19 cellular contexts compared by ENCODE assay signal in the genomic region with DNA sequence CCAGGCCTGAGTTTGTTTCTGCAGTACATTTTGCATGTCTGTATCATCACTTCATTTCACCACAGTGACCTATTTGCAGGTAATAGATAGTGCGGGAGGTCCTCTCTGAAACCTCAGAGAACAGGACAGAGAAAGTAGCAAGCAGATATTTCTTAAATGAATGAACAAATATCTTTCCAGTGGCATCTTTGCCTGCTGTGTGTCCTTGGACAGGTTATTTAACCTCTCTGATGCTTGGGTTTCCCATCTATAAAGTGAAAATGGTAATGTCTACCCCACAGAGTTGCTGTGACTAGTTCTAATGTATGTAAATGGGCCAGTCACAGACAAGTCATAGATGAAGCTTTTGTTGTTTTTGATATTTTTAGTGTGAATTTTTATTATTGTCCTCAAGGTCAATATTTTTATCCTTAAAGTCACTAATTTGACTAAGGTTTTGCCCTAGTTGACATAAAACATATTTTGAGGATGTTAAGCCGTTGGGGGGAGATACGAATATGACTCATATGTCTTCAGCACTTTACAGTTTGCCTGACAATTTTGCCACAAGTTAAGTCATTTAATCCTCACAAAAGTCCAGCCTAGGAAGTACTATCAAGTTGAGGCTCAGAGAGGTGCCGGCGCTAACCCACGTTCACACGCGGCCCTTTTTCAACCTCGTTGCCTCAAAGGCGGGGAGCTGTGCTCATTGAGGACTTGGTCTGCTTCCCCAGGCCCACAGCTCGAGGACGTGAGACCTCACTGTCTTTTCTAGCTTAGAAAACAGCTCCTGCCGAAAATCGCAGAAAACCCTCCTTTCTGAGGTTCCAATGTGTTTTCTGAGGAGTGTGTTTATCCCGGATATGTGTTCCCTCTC.
DNase-seq lines count a peak whose midpoint lies in the region; ATAC-seq and TF ChIP-seq lines count a peak whose summit lies in the region.
"Had no signal": no experiment of that assay in that cellular context is flagged by ENCODE, and none has a peak within 500 bp of the region (broad histone marks: within the 10 kb centered on the region; RNA-seq: fewer than 3 reads in every experiment).

No MANE protein-coding gene starts in this region.

- peak overlapping the region; percentile 39; the same call in 1 of the 2 replicates for H3K9ac ChIP-seq in OCI-LY3 (ENCODE audit: low read length)

- POLR2A ChIA-PET in HEK293T (lab: Yijun Ruan, JAX), result no interaction called here

- 66% methylated on average over 15 of the region's 15 CpGs for WGBS in hepatocyte (ENCODE audit: low lambda C conversion rate, missing lambda C conversion rate)

- H2AFZ ChIP-seq in ACC112 (ENCODE audit: low read length, unreplicated experiment) (peak overlapping the region; percentile 84), OCI-LY3 (ENCODE audit: low read depth, low read length) (0 out of 2 replicates have a peak overlapping the region, but pooled peaks have one; percentile 11), hepatocyte (no peak overlapping the region)

- H3K27ac ChIP-seq in ACC112 (ENCODE audit: low read depth, low read length) (no peak overlapping the region), OCI-LY3 (ENCODE audit: low read length) (peak overlapping the region; percentile 4; the same call in 1 of the 2 replicates), hepatocyte (no peak overlapping the region)
- H3K27ac ChIP-seq: C4-2B, cardiac muscle cell, esophagus squamous epithelium, neutrophil had no signal

- no peak overlapping the region for H3K27ac Mint-ChIP-seq in effector memory CD8-positive, alpha-beta T cell
- H3K27ac Mint-ChIP-seq: activated CD4-positive, alpha-beta T cell treated with anti-CD3 and anti-CD28 coated beads, Interleukin-2, amount 10 ng/mL, durations not matched to agents 7 days and 5 days had no signal

- no peak for ATAC-seq in HG03354 (IDR thresholded peaks at IDR 0.05; ENCODE audit: poor library complexity, severe bottlenecking, unreplicated experiment)
- no peak for ATAC-seq in effector memory CD8-positive, alpha-beta T cell (replicated peaks)
- ATAC-seq: left lobe of liver, mucosa of descending colon, Right ventricle myocardium inferior had no signal

- peaks cover 0 to 3% of the 10 kb centered on the region in 2 donors for H3K4me1 Mint-ChIP-seq in effector memory CD8-positive, alpha-beta T cell (ENCODE audit: low read depth in 2 of 2)

- no peaks in the 10 kb centered on the region for H3K9me2 ChIP-seq in hepatocyte (replicated peaks; ENCODE audit: insufficient read depth)

- H3K9me3 ChIP-seq in OCI-LY3 (ENCODE audit: insufficient read depth, low read length) (no peaks in the 10 kb centered on the region), hepatocyte (ENCODE audit: low read depth) (no peaks in the 10 kb centered on the region)
- H3K9me3 ChIP-seq: esophagus squamous epithelium, mucosa of descending colon, neutrophil had no signal

- H3K27me3 ChIP-seq in ACC112 (ENCODE audit: insufficient read depth, low read length) (no peaks in the 10 kb centered on the region), OCI-LY3 (ENCODE audit: low read depth, low read length) (no peaks in the 10 kb centered on the region), hepatocyte (no peaks in the 10 kb centered on the region)
- H3K27me3 ChIP-seq: cardiac muscle cell, esophagus squamous epithelium, neutrophil had no signal

- no peaks in the 10 kb centered on the region; the same call in 1 of the 2 replicates for H4K20me1 ChIP-seq in OCI-LY3 (ENCODE audit: insufficient read depth, low read length)
- no peaks in the 10 kb centered on the region for H4K20me1 ChIP-seq in hepatocyte (ENCODE audit: insufficient read depth, poor library complexity, severe bottlenecking)

- H3K36me3 Mint-ChIP-seq in effector memory CD8-positive, alpha-beta T cell (ENCODE audit: insufficient read depth), result no peaks in the 10 kb centered on the region

- no peak overlapping the region for H3K4me3 Mint-ChIP-seq in effector memory CD8-positive, alpha-beta T cell
- H3K4me3 Mint-ChIP-seq: activated CD4-positive, alpha-beta T cell treated with anti-CD3 and anti-CD28 coated beads, Interleukin-2, amount 10 ng/mL, durations not matched to agents 7 days and 5 days had no signal

- H3K4me1 ChIP-seq in ACC112 (ENCODE audit: control insufficient read depth, insufficient read depth, low read length, unreplicated experiment) (peaks cover 3% of the 10 kb centered on the region), OCI-LY3 (ENCODE audit: low read length) (peaks cover 22% of the 10 kb centered on the region), hepatocyte (ENCODE audit: insufficient read depth) (peaks cover 12% of the 10 kb centered on the region)
- H3K4me1 ChIP-seq: esophagus squamous epithelium had no signal

- DNase-seq in HEK293T (ENCODE audit: extremely low spot score), result no peak
- no peak for DNase-seq in hepatocyte (ENCODE audit: low spot score)
- DNase-seq in DMS 273 treated with DMSO at 0.1 percent for 48 hours (lab: John Stamatoyannopoulos, UW), result no peak
- no peak for DNase-seq in effector memory CD8-positive, alpha-beta T cell
- no peak for DNase-seq in activated CD8-positive, alpha-beta memory T cell treated with anti-CD3 and anti-CD28 coated beads for 24 hours
- DNase-seq: activated CD4-positive, alpha-beta T cell treated with anti-CD3 and anti-CD28 coated beads, Interleukin-2, amount 10 ng/mL, durations not matched to agents 7 days and 5 days; activated effector memory CD4-positive, alpha-beta T cell treated with anti-CD3 and anti-CD28 coated beads, Interleukin-2, amount 50 U/mL, for 16 hours; DMS153; esophagus squamous epithelium; NCI-H2029 treated with DMSO at 0.1 percent for 48 hours had no signal

- H3K4me2 ChIP-seq in OCI-LY3 (ENCODE audit: low read length), result peak overlapping the region; percentile 60
- peak overlapping the region; percentile 14 for H3K4me2 ChIP-seq in hepatocyte

- no peaks in the 10 kb centered on the region for H3K9me3 Mint-ChIP-seq in effector memory CD8-positive, alpha-beta T cell
- H3K9me3 Mint-ChIP-seq: activated CD4-positive, alpha-beta T cell treated with anti-CD3 and anti-CD28 coated beads, Interleukin-2, amount 10 ng/mL, durations not matched to agents 7 days and 5 days had no signal

- CTCF ChIA-PET in HEK293T (lab: Yijun Ruan, JAX), result interaction anchor here (0.6 to 1.3 kb wide), 4 partner anchors 9 to 1140 kb away, joined by 3 to 7 read pairs (median 3); no protein-coding TSS in a partner anchor

- peak overlapping the region; percentile 47; the same call in 1 of the 2 replicates for H3K4me3 ChIP-seq in ACC112 (ENCODE audit: low read depth, low read length)
- H3K4me3 ChIP-seq in OCI-LY3 (ENCODE audit: low read length), result peak overlapping the region; percentile 53
- no peak overlapping the region for H3K4me3 ChIP-seq in hepatocyte
- H3K4me3 ChIP-seq: cardiac muscle cell, esophagus squamous epithelium, mucosa of descending colon had no signal

- H3K36me3 ChIP-seq in ACC112 (ENCODE audit: insufficient read depth, low read length) (no peaks in the 10 kb centered on the region), OCI-LY3 (replicated peaks; ENCODE audit: low read depth, low read length) (no peaks in the 10 kb centered on the region), hepatocyte (replicated peaks; ENCODE audit: insufficient read depth, low read depth) (no peaks in the 10 kb centered on the region)
- H3K36me3 ChIP-seq: cardiac muscle cell, esophagus squamous epithelium, neutrophil had no signal

- TF ChIP-seq CTCF in OCI-LY3 (IDR thresholded peaks at IDR 0.05; ENCODE audit: low read depth, low read length), result no peak
- no peak for TF ChIP-seq CTCF in hepatocyte (IDR thresholded peaks at IDR 0.05; ENCODE audit: poor library complexity)

- H3K79me2 ChIP-seq in ACC112 (ENCODE audit: control insufficient read depth, insufficient read depth, low read length, unreplicated experiment) (no peaks in the 10 kb centered on the region), OCI-LY3 (ENCODE audit: low read length) (no peaks in the 10 kb centered on the region), hepatocyte (no peaks in the 10 kb centered on the region)

- no peaks in the 10 kb centered on the region for H3K27me3 Mint-ChIP-seq in effector memory CD8-positive, alpha-beta T cell
- H3K27me3 Mint-ChIP-seq: activated CD4-positive, alpha-beta T cell treated with anti-CD3 and anti-CD28 coated beads, Interleukin-2, amount 10 ng/mL, durations not matched to agents 7 days and 5 days had no signal

TF ChIP-seq in HEK293T, 16 proteins besides CTCF, POLR2A, EP300 and RAD21:
- peak; percentile 22; the same call in 1 of the 2 replicates for TF ChIP-seq L3MBTL2 (conservative IDR thresholded peaks at IDR 0.05)
- TF ChIP-seq TARDBP (IDR thresholded peaks at IDR 0.05), result no peak
